ENCODE assay signal across 19 cellular contexts in the genomic region with DNA sequence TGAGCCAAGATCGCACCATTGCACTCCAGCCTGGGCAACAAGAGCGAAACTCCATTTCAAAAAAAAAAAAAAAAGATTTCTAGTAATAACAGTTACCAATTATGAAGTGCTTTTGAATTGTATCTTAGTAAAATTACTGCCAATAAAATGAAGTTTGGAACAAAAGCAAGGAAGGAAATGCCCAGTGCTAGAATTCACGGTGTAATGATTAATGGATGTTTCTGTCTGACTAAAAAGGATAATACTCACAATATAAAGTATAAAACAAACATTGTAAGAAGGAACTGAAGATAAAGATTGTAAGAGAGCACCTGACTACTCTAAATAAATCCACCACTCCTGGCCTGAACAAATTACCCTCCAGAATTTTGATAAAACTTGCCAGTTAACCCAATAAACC.
"Had no signal": no experiment of that assay in that cellular context is flagged by ENCODE, and none has a peak within 500 bp of the region (broad histone marks: within the 10 kb centered on the region; RNA-seq: fewer than 3 reads in every experiment).

No MANE protein-coding gene starts in this region.

- H3K36me3 Mint-ChIP-seq: stimulated activated memory B cell treated with anti-CD40 and anti-IgM and Interleukin-4, amounts not matched to agents 10 μg/mL and 1 μg/mL and 100 μg/mL, for 72 hours had no signal

- H3K27me3 ChIP-seq: ascending aorta, dorsolateral prefrontal cortex, gastrocnemius medialis, neutrophil had no signal

- H3K27me3 Mint-ChIP-seq: activated CD4-positive, alpha-beta memory T cell treated with anti-CD3 and anti-CD28 coated beads for 36 hours; stimulated activated memory B cell treated with anti-CD40 and anti-IgM and Interleukin-4, amounts not matched to agents 10 μg/mL and 1 μg/mL and 100 μg/mL, for 72 hours had no signal

- H3K4me3 Mint-ChIP-seq: activated CD4-positive, alpha-beta memory T cell treated with anti-CD3 and anti-CD28 coated beads for 36 hours; activated T-cell treated with anti-CD3 and anti-CD28 coated beads, Interleukin-2, amount 50 U/mL, for 72 hours; endodermal cell; mesothelial cell of epicardium; stimulated activated memory B cell treated with anti-CD40 and anti-IgM and Interleukin-4, amounts not matched to agents 10 μg/mL and 1 μg/mL and 100 μg/mL, for 72 hours had no signal

- H3K9me3 ChIP-seq: ascending aorta, gastrocnemius medialis, lower lobe of right lung, neutrophil had no signal

- ATAC-seq: activated T-cell treated with anti-CD3 and anti-CD28 coated beads, Interleukin-2, amount 50 U/mL, for 72 hours; gastrocnemius medialis; left colon; lower lobe of right lung; stimulated activated memory B cell treated with anti-CD40 and anti-IgM and Interleukin-4, amounts not matched to agents 10 μg/mL and 1 μg/mL and 100 μg/mL, for 72 hours had no signal

- H3K27ac Mint-ChIP-seq: activated CD4-positive, alpha-beta memory T cell treated with anti-CD3 and anti-CD28 coated beads for 36 hours; activated T-cell treated with anti-CD3 and anti-CD28 coated beads, Interleukin-2, amount 50 U/mL, for 72 hours; endodermal cell; mesothelial cell of epicardium; stimulated activated memory B cell treated with anti-CD40 and anti-IgM and Interleukin-4, amounts not matched to agents 10 μg/mL and 1 μg/mL and 100 μg/mL, for 72 hours had no signal

- H3K4me3 ChIP-seq: ascending aorta, dorsolateral prefrontal cortex, gastrocnemius medialis, lower lobe of right lung had no signal

- H3K9me3 Mint-ChIP-seq: activated CD4-positive, alpha-beta memory T cell treated with anti-CD3 and anti-CD28 coated beads for 36 hours; activated T-cell treated with anti-CD3 and anti-CD28 coated beads, Interleukin-2, amount 50 U/mL, for 72 hours; endodermal cell; mesothelial cell of epicardium; stimulated activated memory B cell treated with anti-CD40 and anti-IgM and Interleukin-4, amounts not matched to agents 10 μg/mL and 1 μg/mL and 100 μg/mL, for 72 hours had no signal

- DNase-seq: activated CD4-positive, alpha-beta memory T cell treated with anti-CD3 and anti-CD28 coated beads for 36 hours; activated CD4-positive, CD25-positive, alpha-beta regulatory T cell treated with anti-CD3 and anti-CD28 coated beads, Interleukin-2, amount 50 U/mL, for 72 hours; activated gamma-delta T cell; activated T-cell treated with anti-CD3 and anti-CD28 coated beads, Interleukin-2, amount 50 U/mL, for 72 hours; dorsolateral prefrontal cortex; erythroblast; gastrocnemius medialis; left colon; lower lobe of right lung; SW 1271; T-helper 9 cell had no signal

- H3K36me3 ChIP-seq: gastrocnemius medialis, lower lobe of right lung, neutrophil had no signal

- FAIRE-seq: bronchial epithelial cell, islet of Langerhans, urothelium cell line had no signal

- H3K27ac ChIP-seq: ascending aorta, dorsolateral prefrontal cortex, gastrocnemius medialis, lower lobe of right lung, neutrophil had no signal
